ENCODE assay signal across 14 cellular contexts in genomic region chr16:15970202-15970601, GRCh38. TPM values are rescaled to one million over a fixed set of nuclear protein-coding genes. Genes with fewer than 3 reads are reported as not detected.
A peak's percentile ranks its signal among the peaks of the same experiment; 100 is the strongest.
DNase-seq lines count a peak whose midpoint lies in the region; ATAC-seq, FAIRE-seq and TF ChIP-seq lines count a peak whose summit lies in the region.
"Had no signal": no experiment of that assay in that cellular context is flagged by ENCODE, and none has a peak within 500 bp of the region (broad histone marks: within the 10 kb centered on the region; RNA-seq: fewer than 3 reads in every experiment).

No MANE protein-coding gene starts in this region.

- no peaks in the 10 kb centered on the region for H4K20me1 ChIP-seq in Karpas-422 (ENCODE audit: insufficient read depth, low read depth, low read length)

- H3K9me3 Mint-ChIP-seq in central memory CD8-positive, alpha-beta T cell: peaks cover 10% of the 10 kb centered on the region
- peaks cover 0 to 19% (median 8%) of the 10 kb centered on the region in 9 donors for H3K9me3 Mint-ChIP-seq in naive thymus-derived CD8-positive, alpha-beta T cell

- POLR2A ChIA-PET in naive thymus-derived CD8-positive, alpha-beta T cell (lab: Charles Lee): interaction anchor here (1.1 kb wide), 1 partner anchor 11 kb away, joined by 4 read pairs; no protein-coding TSS in a partner anchor

- no peak overlapping the region for H3K4me3 ChIP-seq in Karpas-422 (ENCODE audit: low read length)
- H3K4me3 ChIP-seq: lung had no signal

- no peaks in the 10 kb centered on the region for H3K27me3 Mint-ChIP-seq in central memory CD8-positive, alpha-beta T cell
- no peaks in the 10 kb centered on the region for H3K27me3 Mint-ChIP-seq in naive thymus-derived CD8-positive, alpha-beta T cell
- H3K27me3 Mint-ChIP-seq: dendritic cell treated with granulocyte-macrophage colony-stimulating factor and Interleukin-4, amounts not matched to agents 40 ng/mL and 50 ng/mL, for 4 days had no signal

- intact Hi-C loops in Right ventricle myocardium inferior (cut with DNase I): no loop called here

- no peaks in the 10 kb centered on the region for H3K9me2 ChIP-seq in Karpas-422 (replicated peaks; ENCODE audit: insufficient read depth, low read length)

- ATAC-seq in central memory CD8-positive, alpha-beta T cell (replicated peaks; ENCODE audit: extremely low read depth, poor library complexity, severe bottlenecking): peak; percentile 54
- ATAC-seq in naive thymus-derived CD8-positive, alpha-beta T cell: peak; percentile 29 to 62
- ATAC-seq in Right ventricle myocardium inferior (no peak), GM19324 (IDR thresholded peaks at IDR 0.05; ENCODE audit: low FRiP score, unreplicated experiment) (no peak)
- ATAC-seq: stimulated activated naive CD8-positive, alpha-beta T cell treated with anti-CD3 and anti-CD28 coated beads, Interleukin-15, Interleukin-2, amounts not matched to agents 100 U/mL and 50 U/mL, for 24 hours had no signal

- H3K4me1 Mint-ChIP-seq in central memory CD8-positive, alpha-beta T cell: peaks cover 38% of the 10 kb centered on the region
- peaks cover 22 to 54% (median 41%) of the 10 kb centered on the region in 4 donors for H3K4me1 Mint-ChIP-seq in naive thymus-derived CD8-positive, alpha-beta T cell

- peaks cover 33% of the 10 kb centered on the region for H3K36me3 ChIP-seq in Karpas-422 (ENCODE audit: insufficient read depth, low read length)

- H3K9me3 ChIP-seq in Karpas-422 (ENCODE audit: low read length): peaks cover 19% of the 10 kb centered on the region

- peaks cover 19% of the 10 kb centered on the region for H3K36me3 Mint-ChIP-seq in central memory CD8-positive, alpha-beta T cell (ENCODE audit: insufficient read depth)
- peaks cover 15 to 29% (median 26%) of the 10 kb centered on the region in 3 donors for H3K36me3 Mint-ChIP-seq in naive thymus-derived CD8-positive, alpha-beta T cell

- H3K79me2 ChIP-seq in Karpas-422 (ENCODE audit: low read length): peaks cover 98% of the 10 kb centered on the region

- no peak for TF ChIP-seq POLR2A in GM12891 (IDR thresholded peaks at IDR 0.05; ENCODE audit: low read depth, low read length)

- no peak for DNase-seq in GM12891 (ENCODE audit: insufficient read length, low spot score)
- peak; percentile 63 for DNase-seq in Karpas-422
- DNase-seq in central memory CD8-positive, alpha-beta T cell (ENCODE audit: low spot score in 2 of 2): no peak
- DNase-seq in naive thymus-derived CD8-positive, alpha-beta T cell: peak in 1 of 10 donors; percentile 12
- no peak for DNase-seq in OCI-M2 (lab: John Stamatoyannopoulos, UW; ENCODE audit: unreplicated experiment)
- no peak for DNase-seq in Right ventricle myocardium inferior (ENCODE audit: missing footprints)
- DNase-seq: activated CD4-positive, alpha-beta T cell treated with anti-CD3 and anti-CD28 coated beads, Interleukin-2, amount 50 U/mL, for 4 hours; foreskin melanocyte; stimulated activated CD4-positive, alpha-beta T cell treated with anti-CD3 and anti-CD28 coated beads, Interleukin-2, amount 100 ng/mL, for 48 hours; stimulated activated naive CD8-positive, alpha-beta T cell treated with anti-CD3 and anti-CD28 coated beads, Interleukin-15, Interleukin-2, amounts not matched to agents 100 U/mL and 50 U/mL, for 24 hours had no signal

- H3K27me3 ChIP-seq in Karpas-422 (ENCODE audit: low read length): no peaks in the 10 kb centered on the region

- no peak overlapping the region for H3K27ac ChIP-seq in Karpas-422 (ENCODE audit: low read length)

- no peak overlapping the region for H3K9ac ChIP-seq in Karpas-422 (ENCODE audit: low read length)

- no peak overlapping the region for H3K4me3 Mint-ChIP-seq in central memory CD8-positive, alpha-beta T cell
- H3K4me3 Mint-ChIP-seq in naive thymus-derived CD8-positive, alpha-beta T cell: peak overlapping the region in 1 of 10 donors; percentile 67
- H3K4me3 Mint-ChIP-seq: dendritic cell treated with granulocyte-macrophage colony-stimulating factor and Interleukin-4, amounts not matched to agents 40 ng/mL and 50 ng/mL, for 4 days had no signal

- H3K4me1 ChIP-seq in Karpas-422 (ENCODE audit: low read length): no peaks in the 10 kb centered on the region

- FAIRE-seq in GM12891 (lab: Jason Lieb, UNC): peak; percentile 20
- FAIRE-seq: H54 had no signal

- H2AFZ ChIP-seq in Karpas-422 (ENCODE audit: low read length): no peak overlapping the region

- H3K4me2 ChIP-seq in Karpas-422 (ENCODE audit: low read depth, low read length, poor library complexity, severe bottlenecking): no peak overlapping the region

- no peak overlapping the region for H3K27ac Mint-ChIP-seq in central memory CD8-positive, alpha-beta T cell (ENCODE audit: low read depth)
- no peak overlapping the region for H3K27ac Mint-ChIP-seq in naive thymus-derived CD8-positive, alpha-beta T cell
- H3K27ac Mint-ChIP-seq: dendritic cell treated with granulocyte-macrophage colony-stimulating factor and Interleukin-4, amounts not matched to agents 40 ng/mL and 50 ng/mL, for 4 days had no signal

TF ChIP-seq in GM12891, 5 proteins besides CTCF, POLR2A, EP300 and RAD21:
- no peak for TF ChIP-seq SPI1 (IDR thresholded peaks at IDR 0.05; ENCODE audit: low read depth, low read length)
- TF ChIP-seq POU2F2 (IDR thresholded peaks at IDR 0.05; ENCODE audit: low read depth, low read length): no peak
- no peak for TF ChIP-seq TAF1 (IDR thresholded peaks at IDR 0.05; ENCODE audit: low read depth, low read length)
- TF ChIP-seq POLR2AphosphoS5 (IDR thresholded peaks at IDR 0.05; ENCODE audit: low read depth, low read length): no peak
- TF ChIP-seq PAX5 (IDR thresholded peaks at IDR 0.05; ENCODE audit: insufficient read depth, low read length, severe bottlenecking): no peak

RNA-seq across cellular contexts. Expression of gene ABCC1, which starts 20.8 kb away (rescaled TPM):
- polyA plus RNA-seq in GM12891 (2012; ENCODE audit: low read depth, missing spikeins): 18.8 TPM
- total RNA-seq in Karpas-422 (2014; rRNA removed; shearing (Covaris generic); ENCODE audit: low replicate concordance): 23.6 and 28.3 TPM in 2 replicates
- 10 to 100 TPM; 66.7 to 68.6 TPM for total RNA-seq in naive thymus-derived CD8-positive, alpha-beta T cell
- 1 to 10 TPM; 3.7 to 9.0 (median 4.3) TPM for polyA plus RNA-seq in naive thymus-derived CD8-positive, alpha-beta T cell
- total RNA-seq in Right ventricle myocardium inferior: 24.5 TPM

Comparison
In these comparisons a context has a peak if more than half of its experiments do, and no peak if none do; other contexts are left out.
1. ATAC-seq: peak in central memory CD8-positive, alpha-beta T cell (single experiment) and naive thymus-derived CD8-positive, alpha-beta T cell (2 of 2); none in Right ventricle myocardium inferior (single experiment) and GM19324 (single experiment).